ENCODE assay signal across 17 cellular contexts in genomic region chr3:50374363-50375108, GRCh38.
"Had no signal": no experiment of that assay in that cellular context is flagged by ENCODE, and none has a peak within 500 bp of the region (broad histone marks: within the 10 kb centered on the region; RNA-seq: fewer than 3 reads in every experiment).

No MANE protein-coding gene starts in this region.

- H3K36me3 Mint-ChIP-seq: activated CD4-positive, alpha-beta memory T cell treated with anti-CD3 and anti-CD28 coated beads for 36 hours; naive thymus-derived CD4-positive, alpha-beta T cell had no signal

- ATAC-seq: naive thymus-derived CD4-positive, alpha-beta T cell had no signal

- DNase-seq: activated CD4-positive, alpha-beta memory T cell treated with anti-CD3 and anti-CD28 coated beads for 36 hours; activated CD4-positive, alpha-beta T cell treated with anti-CD3 and anti-CD28 coated beads for 48 hours; activated effector memory CD4-positive, alpha-beta T cell treated with Interleukin-2 at 50 U/mL for 16 hours; activated naive CD4-positive, alpha-beta T cell treated with anti-CD3 and anti-CD28 coated beads, Interleukin-2, amount 50 U/mL, for 16 hours; activated naive CD8-positive, alpha-beta T cell treated with anti-CD3 and anti-CD28 coated beads, Interleukin-2, amount 50 U/mL, for 24 hours; activated T-cell treated with anti-CD3 and anti-CD28 coated beads, Interleukin-2, amount 50 U/mL, for 48 hours; naive thymus-derived CD4-positive, alpha-beta T cell; stimulated activated CD4-positive, alpha-beta T cell treated with anti-CD3 and anti-CD28 coated beads, Interleukin-4, amount 100 ng/mL, for 4 hours; stomach had no signal

- H3K27me3 ChIP-seq: cardiac muscle cell, right atrium auricular region, tibial nerve had no signal

- H3K27ac Mint-ChIP-seq: activated CD4-positive, alpha-beta memory T cell treated with anti-CD3 and anti-CD28 coated beads for 36 hours; activated naive CD8-positive, alpha-beta T cell treated with anti-CD3 and anti-CD28 coated beads, Interleukin-2, amount 50 U/mL, for 24 hours had no signal

- H3K9me3 Mint-ChIP-seq: activated CD4-positive, alpha-beta memory T cell treated with anti-CD3 and anti-CD28 coated beads for 36 hours; activated naive CD8-positive, alpha-beta T cell treated with anti-CD3 and anti-CD28 coated beads, Interleukin-2, amount 50 U/mL, for 24 hours; naive thymus-derived CD4-positive, alpha-beta T cell; neural crest cell had no signal

- H3K27me3 Mint-ChIP-seq: activated CD4-positive, alpha-beta memory T cell treated with anti-CD3 and anti-CD28 coated beads for 36 hours; activated naive CD8-positive, alpha-beta T cell treated with anti-CD3 and anti-CD28 coated beads, Interleukin-2, amount 50 U/mL, for 24 hours had no signal

- H3K4me1 ChIP-seq: prostate gland, right atrium auricular region, stomach had no signal

- H3K4me3 Mint-ChIP-seq: activated CD4-positive, alpha-beta memory T cell treated with anti-CD3 and anti-CD28 coated beads for 36 hours; activated naive CD8-positive, alpha-beta T cell treated with anti-CD3 and anti-CD28 coated beads, Interleukin-2, amount 50 U/mL, for 24 hours; neural crest cell had no signal

- H3K27ac ChIP-seq: cardiac muscle cell, prostate gland, right atrium auricular region, stomach, suprapubic skin, tibial nerve had no signal

- FAIRE-seq: endometrium had no signal

- H3K9me3 ChIP-seq: prostate gland, right atrium auricular region, stomach, suprapubic skin, tibial nerve had no signal

- H3K4me3 ChIP-seq: cardiac muscle cell, lung, prostate gland, right atrium auricular region, stomach, suprapubic skin, tibial nerve had no signal

- H3K36me3 ChIP-seq: cardiac muscle cell, prostate gland, right atrium auricular region, suprapubic skin, tibial nerve had no signal
